24 cellular contexts compared by ENCODE assay signal in genomic region chr14:103883263-103883523, GRCh38. TPM values are rescaled to one million over a fixed set of nuclear protein-coding genes. Genes with fewer than 3 reads are reported as not detected.
"Had no signal": no experiment of that assay in that cellular context is flagged by ENCODE, and none has a peak within 500 bp of the region (broad histone marks: within the 10 kb centered on the region; RNA-seq: fewer than 3 reads in every experiment).

No MANE protein-coding gene starts in this region.

- H3K9me3 Mint-ChIP-seq: activated naive CD4-positive, alpha-beta T cell treated with anti-CD3 and anti-CD28 coated beads, Interleukin-2, amount 50 U/mL, for 72 hours; activated naive CD8-positive, alpha-beta T cell treated with anti-CD3 and anti-CD28 coated beads, Interleukin-2, amount 50 U/mL, for 24 hours; brain; T-helper 1 cell treated with Interleukin-12 subunit alpha and Interleukin-12 subunit beta and Interleukin-4 antibody, amounts not matched to agents 30 μg/mL and 1 μg/mL, for 36 hours; WTC11 had no signal

- H3K36me3 ChIP-seq: ascending aorta, MG63 had no signal

- H3K27ac Mint-ChIP-seq: activated CD8-positive, alpha-beta T cell treated with anti-CD3 and anti-CD28 coated beads, Interleukin-2, amount 10 ng/mL, durations not matched to agents 7 days and 5 days; activated naive CD4-positive, alpha-beta T cell treated with anti-CD3 and anti-CD28 coated beads, Interleukin-2, amount 50 U/mL, for 72 hours; activated naive CD8-positive, alpha-beta T cell treated with anti-CD3 and anti-CD28 coated beads, Interleukin-2, amount 50 U/mL, for 24 hours; T-helper 1 cell treated with Interleukin-12 subunit alpha and Interleukin-12 subunit beta and Interleukin-4 antibody, amounts not matched to agents 30 μg/mL and 1 μg/mL, for 36 hours; WTC11 had no signal

- ATAC-seq: activated naive CD4-positive, alpha-beta T cell treated with anti-CD3 and anti-CD28 coated beads, Interleukin-2, amount 50 U/mL, for 72 hours; activated naive CD8-positive, alpha-beta T cell treated with anti-CD3 and anti-CD28 coated beads, Interleukin-2, amount 50 U/mL, for 24 hours; WTC11 had no signal

- H3K27me3 ChIP-seq: ascending aorta, MG63 had no signal

- H3K27ac ChIP-seq: ascending aorta had no signal

- DNase-seq: activated CD4-positive, alpha-beta T cell treated with anti-CD3 and anti-CD28 coated beads for 48 hours; activated CD4-positive, alpha-beta T cell treated with anti-CD3 and anti-CD28 coated beads, Interleukin-2, amount 50 U/mL, for 4 hours; activated CD4-positive, CD25-positive, alpha-beta regulatory T cell treated with anti-CD3 and anti-CD28 coated beads, Interleukin-2, amount 50 U/mL, for 72 hours; activated CD8-positive, alpha-beta memory T cell treated with anti-CD3 and anti-CD28 coated beads, Interleukin-2, amount 50 U/mL, for 48 hours; activated CD8-positive, alpha-beta T cell treated with anti-CD3 and anti-CD28 coated beads, Interleukin-2, amount 10 ng/mL, durations not matched to agents 7 days and 5 days; activated naive CD8-positive, alpha-beta T cell treated with anti-CD3 and anti-CD28 coated beads, Interleukin-2, amount 50 U/mL, for 24 hours; activated T-cell treated with anti-CD3 and anti-CD28 coated beads, Interleukin-2, amount 50 U/mL, for 1 hour; amniotic stem cell; MG63; MV-4-11; NCI-H1092 treated with DMSO at 0.1 percent for 48 hours; NCI-H1417 treated with DMSO at 0.1 percent for 48 hours; NCI-H1694; NCI-H2029; NCI-H2107; NCI-H510A treated with DMSO at 0.1 percent for 48 hours; NCI-H69; SHP77 treated with DMSO at 0.1 percent for 48 hours had no signal

- H3K9me3 ChIP-seq: ascending aorta, MG63 had no signal

- H3K4me3 Mint-ChIP-seq: activated CD8-positive, alpha-beta T cell treated with anti-CD3 and anti-CD28 coated beads, Interleukin-2, amount 10 ng/mL, durations not matched to agents 7 days and 5 days; activated naive CD8-positive, alpha-beta T cell treated with anti-CD3 and anti-CD28 coated beads, Interleukin-2, amount 50 U/mL, for 24 hours; brain; T-helper 1 cell treated with Interleukin-12 subunit alpha and Interleukin-12 subunit beta and Interleukin-4 antibody, amounts not matched to agents 30 μg/mL and 1 μg/mL, for 36 hours; WTC11 had no signal

- H3K4me3 ChIP-seq: ascending aorta, MG63 had no signal

- H3K36me3 Mint-ChIP-seq: activated naive CD4-positive, alpha-beta T cell treated with anti-CD3 and anti-CD28 coated beads, Interleukin-2, amount 50 U/mL, for 72 hours; brain; WTC11 had no signal

RNA-seq across cellular contexts. Expression of gene TDRD9, which starts 45.1 kb away (rescaled TPM):
- total RNA-seq: SK-MEL-5 had no signal

RNA-seq across cellular contexts. Expression of gene RD3L, which starts 59.1 kb away (rescaled TPM):
- total RNA-seq: activated CD8-positive, alpha-beta T cell treated with anti-CD3 and anti-CD28 coated beads, Interleukin-2, amount 10 ng/mL, durations not matched to agents 7 days and 5 days; activated naive CD4-positive, alpha-beta T cell treated with anti-CD3 and anti-CD28 coated beads, Interleukin-2, amount 50 U/mL, for 72 hours; ascending aorta; SK-MEL-5; WTC11 had no signal
